ENCODE assay signal across 23 cellular contexts in genomic region chr5:126437706-126438105, GRCh38. TPM values are rescaled to one million over a fixed set of nuclear protein-coding genes. Genes with fewer than 3 reads are reported as not detected.
DNase-seq lines count a peak whose midpoint lies in the region; ATAC-seq and TF ChIP-seq lines count a peak whose summit lies in the region.
"Had no signal": no experiment of that assay in that cellular context is flagged by ENCODE, and none has a peak within 500 bp of the region (broad histone marks: within the 10 kb centered on the region; RNA-seq: fewer than 3 reads in every experiment).

No MANE protein-coding gene starts in this region.

- no peak overlapping the region for H3K56ac ChIP-seq in IMR-90 (ENCODE audit: extremely low read depth, insufficient read depth, low read length)

- no peak overlapping the region for H2AK9ac ChIP-seq in IMR-90 (replicated peaks; ENCODE audit: low read depth, low read length, poor library complexity)

- H3K9ac ChIP-seq in IMR-90 (ENCODE audit: low read depth, low read length): no peak overlapping the region
- H3K9ac ChIP-seq: neural progenitor cell had no signal

- H3K4me1 ChIP-seq in IMR-90 (ENCODE audit: control insufficient read depth, insufficient read depth, low read length): peaks cover 5% of the 10 kb centered on the region
- peaks cover 0 to 22% (median 15%) of the 10 kb centered on the region in 4 donors for H3K4me1 ChIP-seq in sigmoid colon
- H3K4me1 ChIP-seq: neural progenitor cell, upper lobe of left lung had no signal

- no peak overlapping the region for H3K18ac ChIP-seq in IMR-90 (ENCODE audit: low read depth, low read length)

- H3K36me3 ChIP-seq in IMR-90 (ENCODE audit: control insufficient read depth, insufficient read depth, low read length) (peaks cover 3% of the 10 kb centered on the region), sigmoid colon (peaks cover 0 to 16% (median 0%) of the 10 kb centered on the region in 4 donors)
- H3K36me3 ChIP-seq: neural progenitor cell had no signal

- H3K27ac ChIP-seq in IMR-90 (ENCODE audit: insufficient read depth, low read length) (no peak overlapping the region), temporal lobe (ENCODE audit: low read depth, low read length) (peak overlapping the region; percentile 14), sigmoid colon (no peak overlapping the region)
- H3K27ac ChIP-seq: C4-2B, neural progenitor cell, upper lobe of left lung had no signal

- no peak for TF ChIP-seq EP300 in sigmoid colon (IDR thresholded peaks at IDR 0.05)

- TF ChIP-seq CTCF in IMR-90 (conservative IDR thresholded peaks at IDR 0.05; ENCODE audit: low read depth, low read length) (no peak), sigmoid colon (IDR thresholded peaks at IDR 0.05) (no peak)

- no peak overlapping the region for H2BK120ac ChIP-seq in IMR-90 (ENCODE audit: low read depth, low read length)

- no peak overlapping the region for H3K23ac ChIP-seq in IMR-90 (ENCODE audit: low read depth, low read length)

- no peaks in the 10 kb centered on the region for H4K20me1 ChIP-seq in IMR-90 (ENCODE audit: insufficient read depth, low read length)

- peak overlapping the region; percentile 57 for H3K27ac Mint-ChIP-seq in activated CD8-positive, alpha-beta memory T cell treated with anti-CD3 and anti-CD28 coated beads, Interleukin-2, amount 10 ng/mL, durations not matched to agents 7 days and 5 days
- peak overlapping the region; percentile 85 for H3K27ac Mint-ChIP-seq in central memory CD8-positive, alpha-beta T cell (ENCODE audit: low read depth)
- H3K27ac Mint-ChIP-seq: brain; neural progenitor cell; stimulated activated naive B cell treated with anti-CD40 and anti-IgM and Interleukin-4, amounts not matched to agents 10 μg/mL and 1 μg/mL and 100 μg/mL, for 72 hours; WTC11 had no signal

- 0 out of 2 replicates have a peak, but pooled peaks cover 3% of the 10 kb centered on the region for H3K9me1 ChIP-seq in IMR-90 (ENCODE audit: insufficient read depth, low read length)

- no peak overlapping the region for H3K4me2 ChIP-seq in IMR-90 (ENCODE audit: low read depth, low read length)
- H3K4me2 ChIP-seq: neural progenitor cell had no signal

- WGBS in IMR-90 (ENCODE audit: extremely low coverage in 2 of 2, insufficient read length in 1 of 2), 2 experiments: no CpG with 5 or more reads among the region's 1 CpG
- 87 to 89% methylated on average over 1 of the region's 1 CpG for WGBS in sigmoid colon, 2 donors

- no peak overlapping the region for H2BK20ac ChIP-seq in IMR-90 (ENCODE audit: low read depth, low read length)

- no peak overlapping the region for H4K5ac ChIP-seq in IMR-90 (ENCODE audit: low read depth, low read length)

- no peak for TF ChIP-seq RAD21 in IMR-90 (IDR thresholded peaks at IDR 0.05; ENCODE audit: low read length)

- H3K4me3 ChIP-seq in IMR-90 (ENCODE audit: insufficient read depth, low read depth, low read length): no peak overlapping the region
- H3K4me3 ChIP-seq in sigmoid colon: no peak overlapping the region
- H3K4me3 ChIP-seq: neural progenitor cell, upper lobe of left lung had no signal

- no peak overlapping the region for H3K14ac ChIP-seq in IMR-90 (replicated peaks; ENCODE audit: low read depth, low read length)

- no peak overlapping the region; a peak in 1 of 4 replicates for H4K8ac ChIP-seq in IMR-90 (ENCODE audit: low read depth in 2 of 2, low read length in 2 of 2)

- intact Hi-C loops in IMR-90 (cut with micrococcal nuclease) (no loop called here), sigmoid colon (cut with DNase I) (no loop called here)

- no peak overlapping the region for H4K91ac ChIP-seq in IMR-90 (ENCODE audit: insufficient read depth, low read depth, low read length)

- TF ChIP-seq POLR2A in IMR-90 (IDR thresholded peaks at IDR 0.05; ENCODE audit: low read depth, low read length): no peak
- TF ChIP-seq POLR2A in sigmoid colon (IDR thresholded peaks at IDR 0.05): no peak

- no peak for DNase-seq in activated CD8-positive, alpha-beta memory T cell treated with anti-CD3 and anti-CD28 coated beads, Interleukin-2, amount 10 ng/mL, durations not matched to agents 7 days and 5 days
- no peak for DNase-seq in activated CD8-positive, alpha-beta memory T cell treated with anti-CD3 and anti-CD28 coated beads, Interleukin-2, amount 50 U/mL, for 4 hours
- DNase-seq in IMR-90 (no peak), putamen (ENCODE audit: low spot score) (no peak), pons (ENCODE audit: low spot score) (no peak), sigmoid colon (no peak)
- no peak for DNase-seq in central memory CD8-positive, alpha-beta T cell (ENCODE audit: low spot score in 2 of 2)
- DNase-seq: ACHN; activated naive CD4-positive, alpha-beta T cell treated with Interleukin-2 at 50 U/mL for 16 hours; HCEC 1CT; KBM-7; midbrain; NCI-H1092 treated with DMSO at 0.1 percent for 48 hours; NCI-H2081 treated with DMSO at 0.1 percent for 48 hours; NCI-H510A; SIG-M5; stimulated activated naive B cell treated with anti-CD40 and anti-IgM and Interleukin-4, amounts not matched to agents 10 μg/mL and 1 μg/mL and 100 μg/mL, for 72 hours; upper lobe of left lung had no signal

- H3K9me3 ChIP-seq in IMR-90 (ENCODE audit: control insufficient read depth, insufficient read depth, low read length) (no peaks in the 10 kb centered on the region), sigmoid colon (no peaks in the 10 kb centered on the region)
- H3K9me3 ChIP-seq: upper lobe of left lung had no signal

- H3K9me3 Mint-ChIP-seq in activated CD8-positive, alpha-beta memory T cell treated with anti-CD3 and anti-CD28 coated beads, Interleukin-2, amount 10 ng/mL, durations not matched to agents 7 days and 5 days (ENCODE audit: low read depth): no peaks in the 10 kb centered on the region
- H3K9me3 Mint-ChIP-seq in central memory CD8-positive, alpha-beta T cell: no peaks in the 10 kb centered on the region
- H3K9me3 Mint-ChIP-seq: stimulated activated naive B cell treated with anti-CD40 and anti-IgM and Interleukin-4, amounts not matched to agents 10 μg/mL and 1 μg/mL and 100 μg/mL, for 72 hours had no signal

- H2AK5ac ChIP-seq in IMR-90 (ENCODE audit: low read depth, low read length): no peak overlapping the region; the same call in 1 of the 2 replicates

- in situ Hi-C loops in IMR-90 (cut with MboI; ENCODE audit: low sequenced_read_pairs): no loop called here

- BruUV-seq in IMR-90 (replicated peaks; lab: Mats Ljungman, UMichigan): no TSS peak

- no peak overlapping the region for H3K4me3 Mint-ChIP-seq in activated CD8-positive, alpha-beta memory T cell treated with anti-CD3 and anti-CD28 coated beads, Interleukin-2, amount 10 ng/mL, durations not matched to agents 7 days and 5 days
- H3K4me3 Mint-ChIP-seq in central memory CD8-positive, alpha-beta T cell: peak overlapping the region; percentile 8
- H3K4me3 Mint-ChIP-seq: brain; neural progenitor cell; stimulated activated naive B cell treated with anti-CD40 and anti-IgM and Interleukin-4, amounts not matched to agents 10 μg/mL and 1 μg/mL and 100 μg/mL, for 72 hours; WTC11 had no signal

- dilution Hi-C loops in IMR-90 (cut with HindIII; ENCODE audit: low sequenced_read_pairs, unreplicated experiment): no loop called here

- peaks cover 19% of the 10 kb centered on the region for H3K4me1 Mint-ChIP-seq in activated CD8-positive, alpha-beta memory T cell treated with anti-CD3 and anti-CD28 coated beads, Interleukin-2, amount 10 ng/mL, durations not matched to agents 7 days and 5 days
- H3K4me1 Mint-ChIP-seq in central memory CD8-positive, alpha-beta T cell: peaks cover 30% of the 10 kb centered on the region
- H3K4me1 Mint-ChIP-seq: brain, neural progenitor cell, WTC11 had no signal

- no peak overlapping the region for H2AFZ ChIP-seq in IMR-90 (replicated peaks; ENCODE audit: low read length, poor library complexity)
- H2AFZ ChIP-seq: neural progenitor cell had no signal

- peaks cover 28 to 51% of the 10 kb centered on the region in 2 experiments for H3K79me1 ChIP-seq in IMR-90 (ENCODE audit: low read depth in 1 of 2, low read length in 2 of 2)

- peaks cover 31% of the 10 kb centered on the region for H3K36me3 Mint-ChIP-seq in activated CD8-positive, alpha-beta memory T cell treated with anti-CD3 and anti-CD28 coated beads, Interleukin-2, amount 10 ng/mL, durations not matched to agents 7 days and 5 days
- H3K36me3 Mint-ChIP-seq in central memory CD8-positive, alpha-beta T cell (ENCODE audit: insufficient read depth): peaks cover 3% of the 10 kb centered on the region
- H3K36me3 Mint-ChIP-seq: brain had no signal

- no peaks in the 10 kb centered on the region for H3K27me3 Mint-ChIP-seq in activated CD8-positive, alpha-beta memory T cell treated with anti-CD3 and anti-CD28 coated beads, Interleukin-2, amount 10 ng/mL, durations not matched to agents 7 days and 5 days
- H3K27me3 Mint-ChIP-seq in central memory CD8-positive, alpha-beta T cell: no peaks in the 10 kb centered on the region
- H3K27me3 Mint-ChIP-seq: brain; stimulated activated naive B cell treated with anti-CD40 and anti-IgM and Interleukin-4, amounts not matched to agents 10 μg/mL and 1 μg/mL and 100 μg/mL, for 72 hours had no signal

- H2BK5ac ChIP-seq in IMR-90 (ENCODE audit: low read depth, low read length, poor library complexity, severe bottlenecking): no peak overlapping the region

- H3K4ac ChIP-seq in IMR-90 (ENCODE audit: low read depth, low read length): no peak overlapping the region

- POLR2A ChIA-PET in IMR-90 (lab: Charles Lee; ENCODE audit: unreplicated experiment): no interaction called here

- H2BK15ac ChIP-seq in IMR-90 (ENCODE audit: low read depth, low read length): peak overlapping the region; percentile 30; the same call in 1 of the 3 replicates

- CTCF ChIA-PET in activated CD8-positive, alpha-beta memory T cell treated with anti-CD3 and anti-CD28 coated beads, Interleukin-2, amount 10 ng/mL, durations not matched to agents 7 days and 5 days (lab: Charles Lee): interaction anchor here (1.3 kb wide), 1 partner anchor 8 kb away, joined by 3 read pairs; no protein-coding TSS in a partner anchor
- CTCF ChIA-PET in IMR-90 (lab: Yijun Ruan, JAX): no interaction called here

- ATAC-seq in activated CD8-positive, alpha-beta memory T cell treated with anti-CD3 and anti-CD28 coated beads, Interleukin-2, amount 10 ng/mL, durations not matched to agents 7 days and 5 days: no peak
- ATAC-seq in IMR-90 (ENCODE audit: low read depth): no peak
- no peak for ATAC-seq in central memory CD8-positive, alpha-beta T cell (replicated peaks; ENCODE audit: extremely low read depth, poor library complexity, severe bottlenecking)
- ATAC-seq: stimulated activated naive B cell treated with anti-CD40 and anti-IgM and Interleukin-4, amounts not matched to agents 10 μg/mL and 1 μg/mL and 100 μg/mL, for 72 hours; WTC11 had no signal

- H3K27me3 ChIP-seq in IMR-90 (ENCODE audit: control insufficient read depth, insufficient read depth, low read length) (no peaks in the 10 kb centered on the region), sigmoid colon (no peaks in the 10 kb centered on the region)
- H3K27me3 ChIP-seq: neural progenitor cell, upper lobe of left lung had no signal

RNA-seq across cellular contexts. Expression of gene GRAMD2B, which starts 14.5 kb away (rescaled TPM):
- 1 to 10 TPM; 4.3 to 7.2 TPM for total RNA-seq in activated CD8-positive, alpha-beta memory T cell treated with anti-CD3 and anti-CD28 coated beads, Interleukin-2, amount 10 ng/mL, durations not matched to agents 7 days and 5 days
- total RNA-seq in IMR-90 (2012; rRNA removed) (15.8 and 20.3 TPM in 2 replicates), temporal lobe (8.6 TPM), sigmoid colon (10 to 100 TPM; 33.0 to 53.8 (median 46.5) TPM)
- polyA plus RNA-seq in IMR-90 (2012; rRNA removed) (13.9 and 15.6 TPM in 2 replicates), sigmoid colon (10 to 100 TPM; 26.1 to 44.4 (median 27.0) TPM)
- 8.8 and 14.3 TPM in 2 replicates for polyA plus RNA-seq in IMR-90 (2012; cell fraction: cytosol; rRNA removed)
- 8.5 and 26.6 TPM in 2 replicates for polyA plus RNA-seq in IMR-90 (2012; cell fraction: nucleus; rRNA removed; ENCODE audit: low replicate concordance)
